In the genomic region with DNA sequence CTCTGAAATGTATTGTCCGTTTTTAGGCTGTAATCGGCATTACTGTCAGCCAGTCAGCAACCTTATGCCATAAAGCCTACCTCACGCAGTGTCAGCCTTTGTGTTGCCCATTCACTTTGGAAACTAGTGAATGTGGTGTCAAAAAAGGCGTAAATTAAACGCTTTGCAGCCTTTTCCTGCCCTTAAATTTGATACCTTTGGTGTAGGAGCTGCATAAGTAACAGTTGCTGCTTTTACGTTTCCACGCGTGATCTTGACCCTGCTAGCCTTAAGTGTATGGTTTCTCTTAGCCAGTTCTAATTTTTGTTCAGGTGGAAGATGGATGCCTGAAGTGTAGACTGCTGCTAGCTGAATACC, we compare ENCODE assay signal across 8 cellular contexts.
DNase-seq lines count a peak whose midpoint lies in the region; ATAC-seq and TF ChIP-seq lines count a peak whose summit lies in the region.

No MANE protein-coding gene starts in this region.

- POLR2A ChIA-PET in PC-3 (lab: Charles Lee; ENCODE audit: unreplicated experiment): interaction anchor here (0.6 kb wide), 2 partner anchors 407 to 629 kb away, joined by 3 to 4 read pairs; no protein-coding TSS in a partner anchor
- POLR2A ChIA-PET in GM10248 (lab: Yijun Ruan, JAX): interaction anchor here (1.1 to 1.3 kb wide), 2 partner anchors 31 to 259 kb away, joined by 3 read pairs; no protein-coding TSS in a partner anchor

- H4K12ac ChIP-seq in trophoblast cell (ENCODE audit: low read depth, low read length): no peak overlapping the region

- H3K4me3 ChIP-seq in PC-3 (ENCODE audit: low read length) (peak overlapping the region; percentile 95), esophagus (ENCODE audit: low read depth in 1 of 2, low read length in 2 of 2) (peak overlapping the region; percentile 93), trophoblast cell (ENCODE audit: low read depth, low read length) (peak overlapping the region; percentile 95)

- 1% methylated on average over 8 of the region's 8 CpGs for WGBS in esophagus, 2 donors
- no CpG with 5 or more reads among the region's 8 CpGs for WGBS in trophoblast cell (ENCODE audit: extremely low coverage, insufficient coverage, insufficient read length)

- peaks cover 27% of the 10 kb centered on the region for H4K20me1 ChIP-seq in PC-3 (ENCODE audit: low read length)

- no peak overlapping the region for H2BK12ac ChIP-seq in trophoblast cell (ENCODE audit: low read length)

- no peak overlapping the region for H2AFZ ChIP-seq in PC-3 (ENCODE audit: low read length)
- H2AFZ ChIP-seq in trophoblast cell (ENCODE audit: insufficient read depth, low read length, poor library complexity): no peak overlapping the region

- H4K8ac ChIP-seq in trophoblast cell (ENCODE audit: low read depth, low read length): peak overlapping the region; percentile 82

- no peak overlapping the region for H2BK120ac ChIP-seq in trophoblast cell (ENCODE audit: insufficient read depth, low read length, poor library complexity)

- H3K79me1 ChIP-seq in trophoblast cell (ENCODE audit: low read length): peaks cover 5% of the 10 kb centered on the region

- peaks cover 5% of the 10 kb centered on the region for H3F3A ChIP-seq in PC-3 (ENCODE audit: low read length, unreplicated experiment)

- DNase-seq in PC-3 (no peak), trophoblast cell (no peak), GM10248 (ENCODE audit: extremely low spot score) (no peak), DMS153 treated with DMSO at 0.1 percent for 48 hours (lab: John Stamatoyannopoulos, UW; ENCODE audit: unreplicated experiment) (no peak), midbrain (lab: John Stamatoyannopoulos, UW) (no peak), NCI-H446 (lab: John Stamatoyannopoulos, UW) (no peak)

- H3K9ac ChIP-seq in ES-I3 (ENCODE audit: low read depth, low read length) (peak overlapping the region; percentile 95), PC-3 (ENCODE audit: low read length) (peak overlapping the region; percentile 97), trophoblast cell (ENCODE audit: low read length) (peak overlapping the region; percentile 95)

- H3K4me1 ChIP-seq in ES-I3 (ENCODE audit: insufficient read depth, low read length) (peaks cover 14% of the 10 kb centered on the region), PC-3 (ENCODE audit: insufficient read depth, low read length) (peaks cover 9% of the 10 kb centered on the region; the same call in 1 of the 2 replicates), esophagus (ENCODE audit: control insufficient read depth in 2 of 2, insufficient read depth in 2 of 2, low read length in 1 of 2) (no peaks in the 10 kb centered on the region), trophoblast cell (ENCODE audit: control insufficient read depth in 1 of 2, insufficient read depth in 2 of 2, low read length in 2 of 2) (peaks cover 3 to 6% of the 10 kb centered on the region in 2 experiments)

- H3K27ac ChIP-seq in PC-3 (ENCODE audit: low read length) (peak overlapping the region; percentile 19; the same call in 1 of the 2 replicates), esophagus (ENCODE audit: low read depth in 2 of 2, low read length in 1 of 2) (peak overlapping the region in 1 of 2 donors; percentile 60), trophoblast cell (ENCODE audit: low read depth, low read length) (no peak overlapping the region)

- no peaks in the 10 kb centered on the region for H3K9me2 ChIP-seq in PC-3 (replicated peaks; ENCODE audit: low read length)

- H3K18ac ChIP-seq in trophoblast cell (ENCODE audit: low read length): no peak overlapping the region

- CTCF ChIA-PET in PC-3 (lab: Charles Lee) (interaction anchor here (1.2 kb wide), 1 partner anchor 404 kb away, joined by 6 read pairs; no protein-coding TSS in a partner anchor), GM10248 (lab: Yijun Ruan, JAX) (interaction anchor here (0.7 to 8.2 kb wide), 17 partner anchors 8 to 644 kb away, joined by 3 to 70 read pairs (median 3); a partner anchor contains a TSS)

- intact Hi-C loops in PC-3 (cut with micrococcal nuclease): loop anchor here (5.0 kb wide), 1 partner anchor 404 kb away; a partner anchor contains a TSS

- peak overlapping the region; percentile 70 for H4K91ac ChIP-seq in trophoblast cell (ENCODE audit: low read depth, low read length)

- no peak; the same call in 1 of the 2 replicates for ATAC-seq in PC-3

- BruUV-seq in PC-3 (replicated peaks; lab: Mats Ljungman, UMichigan): no TSS peak

- peak overlapping the region; percentile 85 for H3K4ac ChIP-seq in trophoblast cell (ENCODE audit: low read depth, low read length)

- H3K4me2 ChIP-seq in PC-3 (ENCODE audit: low read length): peak overlapping the region; percentile 94
- peak overlapping the region; percentile 85 for H3K4me2 ChIP-seq in trophoblast cell (ENCODE audit: low read length)

- peaks cover 25% of the 10 kb centered on the region for H3K79me2 ChIP-seq in PC-3 (ENCODE audit: low read length)
- peaks cover 7% of the 10 kb centered on the region for H3K79me2 ChIP-seq in trophoblast cell (ENCODE audit: control insufficient read depth, insufficient read depth, low read length, poor library complexity)

- H2AK5ac ChIP-seq in trophoblast cell (ENCODE audit: low read length): peak overlapping the region; percentile 68

- H3K36me3 ChIP-seq in ES-I3 (ENCODE audit: insufficient read depth, low read length) (peaks cover 27% of the 10 kb centered on the region), PC-3 (ENCODE audit: low read depth, low read length) (peaks cover 48% of the 10 kb centered on the region), esophagus (ENCODE audit: control insufficient read depth in 2 of 2, insufficient read depth in 2 of 2, low read length in 1 of 2) (peaks cover 10 to 17% of the 10 kb centered on the region in 2 donors), trophoblast cell (ENCODE audit: control insufficient read depth in 1 of 2, insufficient read depth in 2 of 2, low read length in 2 of 2) (peaks cover 0 to 14% of the 10 kb centered on the region in 2 experiments)

- H3K9me3 ChIP-seq in ES-I3 (ENCODE audit: control insufficient read depth, insufficient read depth, low read length): no peaks in the 10 kb centered on the region
- H3K9me3 ChIP-seq in PC-3 (ENCODE audit: low read length): no peaks in the 10 kb centered on the region
- no peaks in the 10 kb centered on the region for H3K9me3 ChIP-seq in esophagus (ENCODE audit: control insufficient read depth in 2 of 2, insufficient read depth in 1 of 2, low read depth in 1 of 2, low read length in 1 of 2)
- no peaks in the 10 kb centered on the region for H3K9me3 ChIP-seq in trophoblast cell (ENCODE audit: insufficient read depth, low read depth, low read length)

- H3K27me3 ChIP-seq in PC-3 (ENCODE audit: low read length) (no peaks in the 10 kb centered on the region), esophagus (ENCODE audit: control insufficient read depth in 1 of 2, insufficient read depth in 2 of 2, low read length in 2 of 2) (no peaks in the 10 kb centered on the region), trophoblast cell (ENCODE audit: insufficient read depth, low read length) (no peaks in the 10 kb centered on the region)

- H3K23ac ChIP-seq in trophoblast cell (ENCODE audit: low read length): no peak overlapping the region

- H3K14ac ChIP-seq in trophoblast cell (ENCODE audit: low read length): peak overlapping the region; percentile 75

- H2BK5ac ChIP-seq in trophoblast cell (ENCODE audit: low read depth, low read length, poor library complexity): no peak overlapping the region

- TF ChIP-seq CTCF in PC-3 (conservative IDR thresholded peaks at IDR 0.05; ENCODE audit: low read depth, low read length) (no peak), GM10248 (IDR thresholded peaks at IDR 0.05; ENCODE audit: control extremely low read depth, extremely low read depth, low read depth, missing control alignments) (no peak)
